10 cellular contexts compared by ENCODE assay signal in genomic region chr6:33578164-33578563, GRCh38. TPM values are rescaled to one million over a fixed set of nuclear protein-coding genes. Genes with fewer than 3 reads are reported as not detected.
DNase-seq lines count a peak whose midpoint lies in the region; ATAC-seq and TF ChIP-seq lines count a peak whose summit lies in the region.
"Had no signal": no experiment of that assay in that cellular context is flagged by ENCODE, and none has a peak within 500 bp of the region (broad histone marks: within the 10 kb centered on the region; RNA-seq: fewer than 3 reads in every experiment).

No MANE protein-coding gene starts in this region.

- H3K9ac ChIP-seq in KMS-11 (no peak overlapping the region), mammary epithelial cell (ENCODE audit: insufficient read depth, low read length) (no peak overlapping the region)

- no peaks in the 10 kb centered on the region for H3K9me3 Mint-ChIP-seq in neural crest cell

- H3K4me3 Mint-ChIP-seq in neural crest cell = peak overlapping the region; percentile 83

- H3K27me3 Mint-ChIP-seq in neural crest cell (ENCODE audit: low read depth) = no peaks in the 10 kb centered on the region

- no peak for ATAC-seq in HG02970 (IDR thresholded peaks at IDR 0.05; ENCODE audit: low FRiP score, unreplicated experiment)

- TF ChIP-seq CTCF in C4-2B (conservative IDR thresholded peaks at IDR 0.05) (no peak), KMS-11 (conservative IDR thresholded peaks at IDR 0.05; ENCODE audit: low read depth, low read length) (no peak), mammary epithelial cell (conservative IDR thresholded peaks at IDR 0.05 in 1 of 2, IDR thresholded peaks at IDR 0.05 in 1 of 2; ENCODE audit: extremely low read depth in 1 of 2, insufficient read depth in 1 of 2, low read depth in 1 of 2, low read length in 2 of 2) (no peak), neural crest cell (conservative IDR thresholded peaks at IDR 0.05) (no peak), lower leg skin (IDR thresholded peaks at IDR 0.05) (no peak)

- H3K4me3 ChIP-seq in KMS-11 (IDR thresholded peaks at IDR 0.05; ENCODE audit: insufficient read depth, low read depth, low read length) (no peak overlapping the region), mammary epithelial cell (replicated peaks in 1 of 3; ENCODE audit: insufficient read depth in 1 of 3, low read depth in 2 of 3, low read length in 3 of 3) (peak overlapping the region; percentile 81 to 89 (median 86)), lower leg skin (ENCODE audit: low read depth, poor library complexity, severe bottlenecking) (no peak overlapping the region)

- H3K4me1 Mint-ChIP-seq in neural crest cell = peaks cover 10% of the 10 kb centered on the region

- H3K36me3 Mint-ChIP-seq in neural crest cell (ENCODE audit: low read depth) = no peaks in the 10 kb centered on the region

- no peaks in the 10 kb centered on the region for H3K27me3 ChIP-seq in KMS-11 (ENCODE audit: insufficient read depth, low read depth)
- no peaks in the 10 kb centered on the region for H3K27me3 ChIP-seq in mammary epithelial cell (ENCODE audit: insufficient read depth, low read length)

- H2AFZ ChIP-seq in KMS-11 (ENCODE audit: low read depth) (no peak overlapping the region), mammary epithelial cell (ENCODE audit: low read depth, low read length) (no peak overlapping the region)

- H3K36me3 ChIP-seq in KMS-11 (ENCODE audit: insufficient read depth) (no peaks in the 10 kb centered on the region; the same call in 1 of the 2 replicates), mammary epithelial cell (ENCODE audit: insufficient read depth, low read length) (peaks cover 21% of the 10 kb centered on the region)

- in situ Hi-C loops in mammary epithelial cell (cut with MboI; ENCODE audit: low sequenced_read_pairs in 2 of 2) = loop anchor here in 1 of 2 donors (25.0 kb wide), 1 partner anchor 584 kb away; no protein-coding TSS in a partner anchor

- DNase-seq in mammary epithelial cell (no peak), neural crest cell (ENCODE audit: low read depth, low spot score) (no peak), amniotic stem cell (lab: John Stamatoyannopoulos, UW) (no peak), cerebellar nuclear complex (lab: John Stamatoyannopoulos, UW) (no peak), lower leg skin (ENCODE audit: low spot score in 2 of 2) (no peak)
- DNase-seq: NCI-H1105, T1000 had no signal

- WGBS in mammary epithelial cell (ENCODE audit: low coverage, missing lambda C conversion rate) = 92% methylated on average over 6 of the region's 7 CpGs
- WGBS in lower leg skin, 2 donors = 83 to 88% methylated on average over 7 of the region's 7 CpGs

- no peak for TF ChIP-seq POLR2A in lower leg skin (IDR thresholded peaks at IDR 0.05)

- H3K4me2 ChIP-seq in KMS-11 (0 out of 2 replicates have a peak overlapping the region, but pooled peaks have one; percentile 36), mammary epithelial cell (ENCODE audit: insufficient read depth, low read depth, low read length) (peak overlapping the region; percentile 90)

- CTCF ChIA-PET in mammary epithelial cell (lab: Charles Lee; ENCODE audit: low non-redundant PET) = no interaction called here

- no TSS peak for BruUV-seq in mammary epithelial cell (replicated peaks; lab: Mats Ljungman, UMichigan)

- H4K20me1 ChIP-seq in KMS-11 (ENCODE audit: insufficient read depth) (no peaks in the 10 kb centered on the region), mammary epithelial cell (ENCODE audit: insufficient read depth, low read length) (no peaks in the 10 kb centered on the region)

- no peaks in the 10 kb centered on the region for H3K9me3 ChIP-seq in mammary epithelial cell (replicated peaks; ENCODE audit: insufficient read depth, low read length)

- H3K4me1 ChIP-seq in KMS-11 (ENCODE audit: low read depth, poor library complexity, severe bottlenecking) (peaks cover 20% of the 10 kb centered on the region), mammary epithelial cell (ENCODE audit: insufficient read depth, low read length) (peaks cover 28% of the 10 kb centered on the region)

- H3K79me2 ChIP-seq in KMS-11 (ENCODE audit: insufficient read depth, low read depth) (peaks cover 25% of the 10 kb centered on the region), mammary epithelial cell (ENCODE audit: insufficient read depth, low read length) (peaks cover 53% of the 10 kb centered on the region)

- dilution Hi-C loops in mammary epithelial cell (cut with HindIII; ENCODE audit: low sequenced_read_pairs) = no loop called here

- 0 out of 2 replicates have a peak overlapping the region, but pooled peaks have one; percentile 85 for H3K27ac ChIP-seq in C4-2B
- H3K27ac ChIP-seq in KMS-11 = peak overlapping the region; percentile 44; the same call in 1 of the 2 replicates
- H3K27ac ChIP-seq in mammary epithelial cell (ENCODE audit: insufficient read depth, low read depth, low read length) = no peak overlapping the region

- H3K27ac Mint-ChIP-seq in neural crest cell (ENCODE audit: unreplicated experiment) = peak overlapping the region; percentile 93

- intact Hi-C loops in mammary epithelial cell (cut with micrococcal nuclease) (loop anchor here (10.0 kb wide), 1 partner anchor 303 kb away; the partner anchor contains the start of genes B3GALT4, RPS18 and VPS52), lower leg skin (cut with DNase I; ENCODE audit: low total_unique reads) (no loop called here)

RNA-seq across cellular contexts. Expression of gene BAK1, which starts 1.9 kb away (rescaled TPM):
- 10 to 100 TPM; 41.0 to 70.6 TPM for total RNA-seq in mammary epithelial cell
- polyA plus RNA-seq in mammary epithelial cell = 62.0 TPM
- 81.7 TPM for polyA minus RNA-seq in mammary epithelial cell
- 29.9 and 32.9 TPM in 2 replicates for total RNA-seq in neural crest cell
- 10 to 100 TPM; 19.7 to 26.6 (median 22.2) TPM for total RNA-seq in lower leg skin

RNA-seq across cellular contexts. Expression of gene ITPR3, which starts 43.0 kb away (rescaled TPM):
- 100 to 1,000 TPM; 125 to 155 TPM for total RNA-seq in mammary epithelial cell
- 106 TPM for polyA plus RNA-seq in mammary epithelial cell
- polyA minus RNA-seq in mammary epithelial cell = 270 TPM
- total RNA-seq in neural crest cell = 16.0 TPM in 2 replicates
- 100 to 1,000 TPM; 161 to 265 (median 197) TPM for total RNA-seq in lower leg skin

Comparison
In these comparisons a context has a peak if more than half of its experiments do, and no peak if none do; other contexts are left out.
1. H3K4me3 ChIP-seq: peak in mammary epithelial cell (3 of 3); none in KMS-11 (single experiment) and lower leg skin (single experiment).